In genomic region chr6:613981-614380, GRCh38 we compare ENCODE assay signal across 1 cellular context.
TF ChIP-seq lines count a peak whose summit lies in the region.

No MANE protein-coding gene starts in this region.

TF ChIP-seq in GM23338, 12 proteins besides CTCF, POLR2A, EP300 and RAD21 (continued from another document):
- TF ChIP-seq, protein P1, sequence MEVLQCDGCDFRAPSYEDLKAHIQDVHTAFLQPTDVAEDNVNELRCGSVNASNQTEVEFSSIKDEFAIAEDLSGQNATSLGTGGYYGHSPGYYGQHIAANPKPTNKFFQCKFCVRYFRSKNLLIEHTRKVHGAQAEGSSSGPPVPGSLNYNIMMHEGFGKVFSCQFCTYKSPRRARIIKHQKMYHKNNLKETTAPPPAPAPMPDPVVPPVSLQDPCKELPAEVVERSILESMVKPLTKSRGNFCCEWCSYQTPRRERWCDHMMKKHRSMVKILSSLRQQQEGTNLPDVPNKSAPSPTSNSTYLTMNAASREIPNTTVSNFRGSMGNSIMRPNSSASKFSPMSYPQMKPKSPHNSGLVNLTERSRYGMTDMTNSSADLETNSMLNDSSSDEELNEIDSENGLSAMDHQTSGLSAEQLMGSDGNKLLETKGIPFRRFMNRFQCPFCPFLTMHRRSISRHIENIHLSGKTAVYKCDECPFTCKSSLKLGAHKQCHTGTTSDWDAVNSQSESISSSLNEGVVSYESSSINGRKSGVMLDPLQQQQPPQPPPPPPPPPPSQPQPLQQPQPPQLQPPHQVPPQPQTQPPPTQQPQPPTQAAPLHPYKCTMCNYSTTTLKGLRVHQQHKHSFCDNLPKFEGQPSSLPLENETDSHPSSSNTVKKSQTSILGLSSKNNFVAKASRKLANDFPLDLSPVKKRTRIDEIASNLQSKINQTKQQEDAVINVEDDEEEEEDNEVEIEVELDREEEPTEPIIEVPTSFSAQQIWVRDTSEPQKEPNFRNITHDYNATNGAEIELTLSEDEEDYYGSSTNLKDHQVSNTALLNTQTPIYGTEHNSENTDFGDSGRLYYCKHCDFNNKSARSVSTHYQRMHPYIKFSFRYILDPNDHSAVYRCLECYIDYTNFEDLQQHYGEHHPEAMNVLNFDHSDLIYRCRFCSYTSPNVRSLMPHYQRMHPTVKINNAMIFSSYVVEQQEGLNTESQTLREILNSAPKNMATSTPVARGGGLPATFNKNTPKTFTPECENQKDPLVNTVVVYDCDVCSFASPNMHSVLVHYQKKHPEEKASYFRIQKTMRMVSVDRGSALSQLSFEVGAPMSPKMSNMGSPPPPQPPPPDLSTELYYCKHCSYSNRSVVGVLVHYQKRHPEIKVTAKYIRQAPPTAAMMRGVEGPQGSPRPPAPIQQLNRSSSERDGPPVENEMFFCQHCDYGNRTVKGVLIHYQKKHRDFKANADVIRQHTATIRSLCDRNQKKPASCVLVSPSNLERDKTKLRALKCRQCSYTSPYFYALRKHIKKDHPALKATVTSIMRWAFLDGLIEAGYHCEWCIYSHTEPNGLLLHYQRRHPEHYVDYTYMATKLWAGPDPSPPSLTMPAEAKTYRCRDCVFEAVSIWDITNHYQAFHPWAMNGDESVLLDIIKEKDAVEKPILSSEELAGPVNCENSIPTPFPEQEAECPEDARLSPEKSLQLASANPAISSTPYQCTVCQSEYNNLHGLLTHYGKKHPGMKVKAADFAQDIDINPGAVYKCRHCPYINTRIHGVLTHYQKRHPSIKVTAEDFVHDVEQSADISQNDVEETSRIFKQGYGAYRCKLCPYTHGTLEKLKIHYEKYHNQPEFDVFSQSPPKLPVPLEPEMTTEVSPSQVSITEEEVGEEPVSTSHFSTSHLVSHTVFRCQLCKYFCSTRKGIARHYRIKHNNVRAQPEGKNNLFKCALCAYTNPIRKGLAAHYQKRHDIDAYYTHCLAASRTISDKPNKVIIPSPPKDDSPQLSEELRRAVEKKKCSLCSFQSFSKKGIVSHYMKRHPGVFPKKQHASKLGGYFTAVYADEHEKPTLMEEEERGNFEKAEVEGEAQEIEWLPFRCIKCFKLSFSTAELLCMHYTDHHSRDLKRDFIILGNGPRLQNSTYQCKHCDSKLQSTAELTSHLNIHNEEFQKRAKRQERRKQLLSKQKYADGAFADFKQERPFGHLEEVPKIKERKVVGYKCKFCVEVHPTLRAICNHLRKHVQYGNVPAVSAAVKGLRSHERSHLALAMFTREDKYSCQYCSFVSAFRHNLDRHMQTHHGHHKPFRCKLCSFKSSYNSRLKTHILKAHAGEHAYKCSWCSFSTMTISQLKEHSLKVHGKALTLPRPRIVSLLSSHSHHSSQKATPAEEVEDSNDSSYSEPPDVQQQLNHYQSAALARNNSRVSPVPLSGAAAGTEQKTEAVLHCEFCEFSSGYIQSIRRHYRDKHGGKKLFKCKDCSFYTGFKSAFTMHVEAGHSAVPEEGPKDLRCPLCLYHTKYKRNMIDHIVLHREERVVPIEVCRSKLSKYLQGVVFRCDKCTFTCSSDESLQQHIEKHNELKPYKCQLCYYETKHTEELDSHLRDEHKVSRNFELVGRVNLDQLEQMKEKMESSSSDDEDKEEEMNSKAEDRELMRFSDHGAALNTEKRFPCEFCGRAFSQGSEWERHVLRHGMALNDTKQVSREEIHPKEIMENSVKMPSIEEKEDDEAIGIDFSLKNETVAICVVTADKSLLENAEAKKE (CRISPR knock-in tag; IDR thresholded peaks at IDR 0.05): no peak
- TF ChIP-seq NANOG (IDR thresholded peaks at IDR 0.05; ENCODE audit: borderline replicate concordance) (no peak), CREB1 (CRISPR knock-in tag; IDR thresholded peaks at IDR 0.05; ENCODE audit: low read depth) (no peak), JUNB (IDR thresholded peaks at IDR 0.05; ENCODE audit: unreplicated experiment) (no peak)
TF ChIP-seq in GM23338: peak in this region for 0.
